Comparison of ENCODE assay signal across 1 cellular context in the genomic region with DNA sequence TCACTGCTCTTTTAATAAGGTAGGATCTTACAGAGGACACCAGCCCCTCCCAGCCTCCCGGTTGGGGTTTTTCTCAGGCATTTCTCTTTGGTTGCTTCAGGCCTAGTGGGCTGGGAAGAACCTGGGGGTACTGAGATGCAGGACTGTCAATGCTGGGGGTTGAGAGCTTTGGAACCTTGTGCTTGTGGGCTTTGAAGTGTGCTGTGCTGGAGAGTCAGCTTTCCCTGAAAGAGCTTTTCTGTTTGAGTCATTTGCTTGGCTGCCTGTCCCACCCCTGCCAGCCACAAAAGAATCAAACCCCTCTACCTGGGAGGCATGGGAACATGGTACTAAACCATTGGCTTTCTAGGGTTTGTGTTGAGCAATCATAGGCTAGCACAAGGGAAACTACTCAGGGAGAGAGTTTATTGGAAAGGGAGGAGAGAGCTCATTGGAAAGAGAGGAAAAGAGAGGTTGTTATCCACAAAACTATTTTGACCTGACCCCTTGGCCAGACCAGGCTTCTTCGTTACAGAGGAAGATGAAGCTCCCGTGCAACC.
TF ChIP-seq lines count a peak whose summit lies in the region.

No MANE protein-coding gene starts in this region.

TF ChIP-seq in HEK293, 187 proteins besides CTCF, POLR2A, EP300 and RAD21 (continued from another document):
- TF ChIP-seq, protein P1, sequence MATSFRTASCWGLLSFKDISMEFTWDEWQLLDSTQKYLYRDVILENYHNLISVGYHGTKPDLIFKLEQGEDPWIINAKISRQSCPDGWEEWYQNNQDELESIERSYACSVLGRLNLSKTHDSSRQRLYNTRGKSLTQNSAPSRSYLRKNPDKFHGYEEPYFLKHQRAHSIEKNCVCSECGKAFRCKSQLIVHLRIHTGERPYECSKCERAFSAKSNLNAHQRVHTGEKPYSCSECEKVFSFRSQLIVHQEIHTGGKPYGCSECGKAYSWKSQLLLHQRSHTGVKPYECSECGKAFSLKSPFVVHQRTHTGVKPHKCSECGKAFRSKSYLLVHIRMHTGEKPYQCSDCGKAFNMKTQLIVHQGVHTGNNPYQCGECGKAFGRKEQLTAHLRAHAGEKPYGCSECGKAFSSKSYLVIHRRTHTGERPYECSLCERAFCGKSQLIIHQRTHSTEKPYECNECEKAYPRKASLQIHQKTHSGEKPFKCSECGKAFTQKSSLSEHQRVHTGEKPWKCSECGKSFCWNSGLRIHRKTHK (tag by site-specific recombination; IDR thresholded peaks at IDR 0.05), result no peak
- TF ChIP-seq PRDM1 (tag by site-specific recombination; IDR thresholded peaks at IDR 0.05), result peak; percentile 92
- TF ChIP-seq ZNF596 (tag by site-specific recombination; IDR thresholded peaks at IDR 0.05), result no peak
- TF ChIP-seq ZNF48 (tag by site-specific recombination; IDR thresholded peaks at IDR 0.05), result no peak
- TF ChIP-seq, protein P2, sequence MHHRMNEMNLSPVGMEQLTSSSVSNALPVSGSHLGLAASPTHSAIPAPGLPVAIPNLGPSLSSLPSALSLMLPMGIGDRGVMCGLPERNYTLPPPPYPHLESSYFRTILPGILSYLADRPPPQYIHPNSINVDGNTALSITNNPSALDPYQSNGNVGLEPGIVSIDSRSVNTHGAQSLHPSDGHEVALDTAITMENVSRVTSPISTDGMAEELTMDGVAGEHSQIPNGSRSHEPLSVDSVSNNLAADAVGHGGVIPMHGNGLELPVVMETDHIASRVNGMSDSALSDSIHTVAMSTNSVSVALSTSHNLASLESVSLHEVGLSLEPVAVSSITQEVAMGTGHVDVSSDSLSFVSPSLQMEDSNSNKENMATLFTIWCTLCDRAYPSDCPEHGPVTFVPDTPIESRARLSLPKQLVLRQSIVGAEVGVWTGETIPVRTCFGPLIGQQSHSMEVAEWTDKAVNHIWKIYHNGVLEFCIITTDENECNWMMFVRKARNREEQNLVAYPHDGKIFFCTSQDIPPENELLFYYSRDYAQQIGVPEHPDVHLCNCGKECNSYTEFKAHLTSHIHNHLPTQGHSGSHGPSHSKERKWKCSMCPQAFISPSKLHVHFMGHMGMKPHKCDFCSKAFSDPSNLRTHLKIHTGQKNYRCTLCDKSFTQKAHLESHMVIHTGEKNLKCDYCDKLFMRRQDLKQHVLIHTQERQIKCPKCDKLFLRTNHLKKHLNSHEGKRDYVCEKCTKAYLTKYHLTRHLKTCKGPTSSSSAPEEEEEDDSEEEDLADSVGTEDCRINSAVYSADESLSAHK (tag by site-specific recombination; IDR thresholded peaks at IDR 0.05), result no peak
- no peak for TF ChIP-seq ZNF501 (tag by site-specific recombination; IDR thresholded peaks at IDR 0.05)
- TF ChIP-seq, protein P3, sequence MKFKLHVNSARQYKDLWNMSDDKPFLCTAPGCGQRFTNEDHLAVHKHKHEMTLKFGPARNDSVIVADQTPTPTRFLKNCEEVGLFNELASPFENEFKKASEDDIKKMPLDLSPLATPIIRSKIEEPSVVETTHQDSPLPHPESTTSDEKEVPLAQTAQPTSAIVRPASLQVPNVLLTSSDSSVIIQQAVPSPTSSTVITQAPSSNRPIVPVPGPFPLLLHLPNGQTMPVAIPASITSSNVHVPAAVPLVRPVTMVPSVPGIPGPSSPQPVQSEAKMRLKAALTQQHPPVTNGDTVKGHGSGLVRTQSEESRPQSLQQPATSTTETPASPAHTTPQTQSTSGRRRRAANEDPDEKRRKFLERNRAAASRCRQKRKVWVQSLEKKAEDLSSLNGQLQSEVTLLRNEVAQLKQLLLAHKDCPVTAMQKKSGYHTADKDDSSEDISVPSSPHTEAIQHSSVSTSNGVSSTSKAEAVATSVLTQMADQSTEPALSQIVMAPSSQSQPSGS (tag by site-specific recombination; IDR thresholded peaks at IDR 0.05; ENCODE audit: low read depth), result no peak
- TF ChIP-seq, protein P4, sequence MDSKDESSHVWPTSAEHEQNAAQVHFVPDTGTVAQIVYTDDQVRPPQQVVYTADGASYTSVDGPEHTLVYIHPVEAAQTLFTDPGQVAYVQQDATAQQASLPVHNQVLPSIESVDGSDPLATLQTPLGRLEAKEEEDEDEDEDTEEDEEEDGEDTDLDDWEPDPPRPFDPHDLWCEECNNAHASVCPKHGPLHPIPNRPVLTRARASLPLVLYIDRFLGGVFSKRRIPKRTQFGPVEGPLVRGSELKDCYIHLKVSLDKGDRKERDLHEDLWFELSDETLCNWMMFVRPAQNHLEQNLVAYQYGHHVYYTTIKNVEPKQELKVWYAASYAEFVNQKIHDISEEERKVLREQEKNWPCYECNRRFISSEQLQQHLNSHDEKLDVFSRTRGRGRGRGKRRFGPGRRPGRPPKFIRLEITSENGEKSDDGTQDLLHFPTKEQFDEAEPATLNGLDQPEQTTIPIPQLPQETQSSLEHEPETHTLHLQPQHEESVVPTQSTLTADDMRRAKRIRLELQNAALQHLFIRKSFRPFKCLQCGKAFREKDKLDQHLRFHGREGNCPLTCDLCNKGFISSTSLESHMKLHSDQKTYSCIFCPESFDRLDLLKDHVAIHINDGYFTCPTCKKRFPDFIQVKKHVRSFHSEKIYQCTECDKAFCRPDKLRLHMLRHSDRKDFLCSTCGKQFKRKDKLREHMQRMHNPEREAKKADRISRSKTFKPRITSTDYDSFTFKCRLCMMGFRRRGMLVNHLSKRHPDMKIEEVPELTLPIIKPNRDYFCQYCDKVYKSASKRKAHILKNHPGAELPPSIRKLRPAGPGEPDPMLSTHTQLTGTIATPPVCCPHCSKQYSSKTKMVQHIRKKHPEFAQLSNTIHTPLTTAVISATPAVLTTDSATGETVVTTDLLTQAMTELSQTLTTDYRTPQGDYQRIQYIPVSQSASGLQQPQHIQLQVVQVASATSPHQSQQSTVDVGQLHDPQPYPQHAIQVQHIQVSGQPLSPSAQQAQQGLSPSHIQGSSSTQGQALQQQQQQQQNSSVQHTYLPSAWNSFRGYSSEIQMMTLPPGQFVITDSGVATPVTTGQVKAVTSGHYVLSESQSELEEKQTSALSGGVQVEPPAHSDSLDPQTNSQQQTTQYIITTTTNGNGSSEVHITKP (tag by site-specific recombination; IDR thresholded peaks at IDR 0.05), result peak; percentile 28; the same call in 1 of the 2 replicates
